ENCODE assay signal across 12 cellular contexts in the genomic region with DNA sequence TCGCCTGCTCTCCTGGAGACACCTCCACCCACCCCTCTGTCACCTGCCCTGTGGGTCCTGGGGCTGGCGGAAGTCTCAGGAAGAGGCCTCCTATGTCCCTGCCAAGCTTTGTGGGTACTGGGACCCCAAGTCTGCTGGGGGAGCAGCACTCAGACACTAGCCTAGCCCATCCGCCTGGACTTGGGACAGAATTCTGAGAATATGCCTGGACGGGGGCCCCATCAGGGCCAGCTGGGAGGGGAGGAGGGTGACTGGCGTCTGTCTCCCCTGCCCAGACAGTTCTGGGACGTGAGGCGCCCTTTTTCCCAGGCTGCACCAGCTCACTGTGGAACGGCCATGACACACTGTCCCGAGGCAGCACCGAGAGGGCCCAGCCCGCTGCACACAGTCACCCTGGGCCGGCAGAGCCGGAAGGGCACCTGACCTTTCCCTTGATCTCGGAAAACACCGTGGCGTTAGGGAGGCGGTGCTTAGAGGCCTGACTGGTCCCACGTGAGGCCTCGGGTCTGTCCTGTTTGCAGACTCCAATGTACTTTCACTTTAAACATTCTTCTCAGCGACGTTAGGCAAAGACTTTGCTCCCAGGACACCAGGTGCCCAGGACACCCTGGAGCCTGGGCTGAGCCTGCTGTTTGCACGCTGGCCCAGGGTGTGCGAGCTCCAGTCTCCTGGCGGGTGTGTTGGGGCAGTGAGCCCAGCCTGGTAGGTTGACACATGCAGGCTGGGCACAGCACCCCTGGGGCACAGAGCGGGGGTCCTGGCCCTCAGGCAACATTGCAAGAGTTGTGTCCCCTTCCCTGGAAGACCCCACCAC. TPM values are rescaled to one million over a fixed set of nuclear protein-coding genes. Genes with fewer than 3 reads are reported as not detected.
DNase-seq lines count a peak whose midpoint lies in the region; ATAC-seq and TF ChIP-seq lines count a peak whose summit lies in the region.
"Had no signal": no experiment of that assay in that cellular context is flagged by ENCODE, and none has a peak within 500 bp of the region (broad histone marks: within the 10 kb centered on the region; RNA-seq: fewer than 3 reads in every experiment).

No MANE protein-coding gene starts in this region.

- H3K4me3 ChIP-seq in GM06990 (replicated peaks; ENCODE audit: low read depth, low read length) (peak overlapping the region; percentile 28; the same call in 1 of the 2 replicates), rectal smooth muscle tissue (ENCODE audit: low read length) (peak overlapping the region; percentile 37)
- H3K4me3 ChIP-seq: uterus had no signal

- no peaks in the 10 kb centered on the region for H3K36me3 Mint-ChIP-seq in activated CD4-positive, alpha-beta T cell treated with anti-CD3 and anti-CD28 coated beads, Interleukin-2, amount 10 ng/mL, durations not matched to agents 7 days and 5 days (ENCODE audit: low read depth)

- in situ Hi-C loops in GM13977 (cut with MboI; ENCODE audit: low pct_unique_long_range_greater_than_20kb, low sequenced_read_pairs, unreplicated experiment): no loop called here

- H3K27me3 ChIP-seq in GM06990 (replicated peaks; ENCODE audit: control insufficient read depth, insufficient read depth, low read length) (no peaks in the 10 kb centered on the region; the same call in 1 of the 2 replicates), rectal smooth muscle tissue (ENCODE audit: control insufficient read depth, insufficient read depth, low read length) (peaks cover 9% of the 10 kb centered on the region)

- H3K27ac Mint-ChIP-seq in activated CD4-positive, alpha-beta T cell treated with anti-CD3 and anti-CD28 coated beads, Interleukin-2, amount 10 ng/mL, durations not matched to agents 7 days and 5 days: no peak overlapping the region

- peaks cover 2% of the 10 kb centered on the region for H3K4me1 ChIP-seq in rectal smooth muscle tissue (ENCODE audit: control insufficient read depth, insufficient read depth, low read length)

- H3K9ac ChIP-seq in rectal smooth muscle tissue (ENCODE audit: low read length): no peak overlapping the region

- no peaks in the 10 kb centered on the region for H3K9me3 Mint-ChIP-seq in activated CD4-positive, alpha-beta T cell treated with anti-CD3 and anti-CD28 coated beads, Interleukin-2, amount 10 ng/mL, durations not matched to agents 7 days and 5 days

- TF ChIP-seq CTCF in GM06990 (IDR thresholded peaks at IDR 0.05; ENCODE audit: insufficient read depth, low read length, poor library complexity, severe bottlenecking): no peak
- no peak for TF ChIP-seq CTCF in GM13977 (IDR thresholded peaks at IDR 0.05; ENCODE audit: extremely low read depth, insufficient read depth, missing control alignments)

- ATAC-seq in GM21360 (IDR thresholded peaks at IDR 0.05; ENCODE audit: unreplicated experiment): no peak

- H3K4me3 Mint-ChIP-seq in activated CD4-positive, alpha-beta T cell treated with anti-CD3 and anti-CD28 coated beads, Interleukin-2, amount 10 ng/mL, durations not matched to agents 7 days and 5 days: no peak overlapping the region

- no peak overlapping the region for H3K27ac ChIP-seq in rectal smooth muscle tissue (ENCODE audit: low read depth, low read length)
- H3K27ac ChIP-seq: uterus had no signal

- H3K27me3 Mint-ChIP-seq in activated CD4-positive, alpha-beta T cell treated with anti-CD3 and anti-CD28 coated beads, Interleukin-2, amount 10 ng/mL, durations not matched to agents 7 days and 5 days: peaks cover 9% of the 10 kb centered on the region

- no peaks in the 10 kb centered on the region; the same call in none of the 2 replicates for H3K36me3 ChIP-seq in GM06990 (ENCODE audit: control insufficient read depth, insufficient read depth, low read length)
- peaks cover 5% of the 10 kb centered on the region for H3K36me3 ChIP-seq in rectal smooth muscle tissue (ENCODE audit: control insufficient read depth, insufficient read depth, low read length)
- H3K36me3 ChIP-seq: uterus had no signal

- CTCF ChIA-PET in activated CD4-positive, alpha-beta T cell treated with anti-CD3 and anti-CD28 coated beads, Interleukin-2, amount 10 ng/mL, durations not matched to agents 7 days and 5 days (lab: Charles Lee): no interaction called here

- DNase-seq in GM06990 (ENCODE audit: extremely low read depth, insufficient read length): no peak
- DNase-seq in RPMI8226: peak; percentile 26
- DNase-seq in hepatic stellate cell (ENCODE audit: low spot score): peak; percentile 74
- no peak for DNase-seq in activated CD4-positive, alpha-beta T cell treated with anti-CD3 and anti-CD28 coated beads, Interleukin-2, amount 10 ng/mL, durations not matched to agents 7 days and 5 days
- no peak for DNase-seq in GM13977 (ENCODE audit: low spot score)
- no peak for DNase-seq in ureter (ENCODE audit: low spot score)
- DNase-seq: anterior cingulate cortex; DMS79 treated with DMSO at 0.1 percent for 48 hours; stimulated activated CD4-positive, alpha-beta T cell treated with anti-CD3 and anti-CD28 coated beads, Interleukin-4, amount 100 ng/mL, for 1 hour; uterus had no signal

- peaks cover 6% of the 10 kb centered on the region for H3K4me1 Mint-ChIP-seq in activated CD4-positive, alpha-beta T cell treated with anti-CD3 and anti-CD28 coated beads, Interleukin-2, amount 10 ng/mL, durations not matched to agents 7 days and 5 days

- POLR2A ChIA-PET in activated CD4-positive, alpha-beta T cell treated with anti-CD3 and anti-CD28 coated beads, Interleukin-2, amount 10 ng/mL, durations not matched to agents 7 days and 5 days (lab: Charles Lee): no interaction called here

RNA-seq across cellular contexts. Expression of a gene that starts 0.7 kb away (rescaled TPM):
- total RNA-seq in activated CD4-positive, alpha-beta T cell treated with anti-CD3 and anti-CD28 coated beads, Interleukin-2, amount 10 ng/mL, durations not matched to agents 7 days and 5 days: under 1 TPM; 0.17 to 0.48 TPM
- total RNA-seq in ureter: 0.18 TPM

RNA-seq across cellular contexts. Expression of a gene that starts 5.7 kb away (rescaled TPM):
- 10 to 100 TPM; 35.0 to 43.3 TPM for total RNA-seq in activated CD4-positive, alpha-beta T cell treated with anti-CD3 and anti-CD28 coated beads, Interleukin-2, amount 10 ng/mL, durations not matched to agents 7 days and 5 days
- 76.4 TPM for total RNA-seq in ureter

RNA-seq across cellular contexts. Expression of a gene that starts 18.9 kb away (rescaled TPM):
- total RNA-seq in activated CD4-positive, alpha-beta T cell treated with anti-CD3 and anti-CD28 coated beads, Interleukin-2, amount 10 ng/mL, durations not matched to agents 7 days and 5 days: 10 to 100 TPM; 10.5 to 10.6 TPM
- total RNA-seq in ureter: 13.0 TPM

RNA-seq across cellular contexts. Expression of a gene that starts 19.1 kb away (rescaled TPM):
- total RNA-seq in activated CD4-positive, alpha-beta T cell treated with anti-CD3 and anti-CD28 coated beads, Interleukin-2, amount 10 ng/mL, durations not matched to agents 7 days and 5 days: 10 to 100 TPM; 20.5 to 21.3 TPM
- total RNA-seq in ureter: 17.0 TPM

Comparison
In these comparisons a context has a peak if more than half of its experiments do, and no peak if none do; other contexts are left out.
1. DNase-seq: peak in RPMI8226 (single experiment) and hepatic stellate cell (single experiment); none in GM06990 (single experiment), activated CD4-positive, alpha-beta T cell treated with anti-CD3 and anti-CD28 coated beads, Interleukin-2, amount 10 ng/mL, durations not matched to agents 7 days and 5 days (single experiment), GM13977 (single experiment) and ureter (single experiment).